1 cellular context compared by ENCODE assay signal in the genomic region with DNA sequence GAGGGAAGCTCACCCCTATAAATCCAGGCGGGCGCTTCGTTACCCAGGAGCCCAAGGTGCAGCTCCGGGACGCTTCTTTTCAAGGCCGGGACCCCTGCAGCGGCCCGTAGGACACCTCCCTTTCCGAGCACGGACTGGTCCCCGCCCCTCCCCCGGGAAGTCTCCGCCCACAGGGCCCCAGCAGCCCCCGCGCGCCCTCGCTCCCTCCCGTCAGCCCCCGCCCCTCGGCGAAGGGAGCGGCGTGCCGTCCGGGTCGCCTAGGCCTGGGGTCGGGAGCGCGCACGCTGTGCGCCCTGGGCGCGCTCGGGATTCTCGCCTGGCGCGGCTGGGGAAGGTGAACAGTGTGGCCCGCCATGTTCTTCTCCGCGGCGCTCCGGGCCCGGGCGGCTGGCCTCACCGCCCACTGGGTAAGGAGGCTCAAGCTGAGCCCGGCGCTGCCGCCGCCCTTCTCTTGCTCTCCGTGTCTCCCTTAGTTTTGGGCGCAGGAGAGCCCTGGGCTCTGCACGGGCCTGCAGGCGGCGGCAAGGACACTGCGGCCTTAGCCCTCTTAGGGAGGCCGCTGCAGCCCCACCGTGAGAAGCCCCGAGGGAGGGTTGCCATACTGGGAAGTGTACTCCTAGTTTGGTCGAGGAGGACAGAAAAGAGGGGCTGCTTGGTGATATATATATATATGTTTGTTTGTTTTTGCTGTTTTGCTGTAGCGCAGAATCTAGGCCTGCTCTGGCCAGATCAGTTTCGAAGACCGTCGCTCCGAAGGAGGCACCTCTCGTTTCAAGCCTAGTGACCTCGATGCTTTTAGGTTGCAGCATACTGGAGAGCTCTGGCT.
TF ChIP-seq lines count a peak whose summit lies in the region.

A gene (plus strand): TSS at position 309 of the 826 bp plus-strand sequence. CDS start 45 bp downstream, at position 354.

TF ChIP-seq in HEK293, 187 proteins besides CTCF, POLR2A, EP300 and RAD21 (continued from another document and continues in another):
- TF ChIP-seq, protein P1, sequence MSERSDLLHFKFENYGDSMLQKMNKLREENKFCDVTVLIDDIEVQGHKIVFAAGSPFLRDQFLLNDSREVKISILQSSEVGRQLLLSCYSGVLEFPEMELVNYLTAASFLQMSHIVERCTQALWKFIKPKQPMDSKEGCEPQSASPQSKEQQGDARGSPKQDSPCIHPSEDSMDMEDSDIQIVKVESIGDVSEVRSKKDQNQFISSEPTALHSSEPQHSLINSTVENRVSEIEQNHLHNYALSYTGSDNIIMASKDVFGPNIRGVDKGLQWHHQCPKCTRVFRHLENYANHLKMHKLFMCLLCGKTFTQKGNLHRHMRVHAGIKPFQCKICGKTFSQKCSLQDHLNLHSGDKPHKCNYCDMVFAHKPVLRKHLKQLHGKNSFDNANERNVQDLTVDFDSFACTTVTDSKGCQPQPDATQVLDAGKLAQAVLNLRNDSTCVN (tag by site-specific recombination; optimal IDR thresholded peaks at IDR 0.05) = peak; percentile 91
- TF ChIP-seq KLF16 (tag by site-specific recombination; IDR thresholded peaks at IDR 0.05) (peak; percentile 71; the same call in 1 of the 2 replicates), SP2 (tag by site-specific recombination; IDR thresholded peaks at IDR 0.05) (peak; percentile 68), ZNF24 (tag by site-specific recombination; IDR thresholded peaks at IDR 0.05) (no peak), ZNF843 (tag by site-specific recombination; IDR thresholded peaks at IDR 0.05) (peak; percentile 56; the same call in 1 of the 2 replicates), ZFP37 (tag by site-specific recombination; IDR thresholded peaks at IDR 0.05) (peak; percentile 78; the same call in 1 of the 2 replicates), ZNF654 (tag by site-specific recombination; IDR thresholded peaks at IDR 0.05; ENCODE audit: low read depth) (no peak), ZNF335 (tag by site-specific recombination; conservative IDR thresholded peaks at IDR 0.05) (peak; percentile 94), ZNF585B (tag by site-specific recombination; IDR thresholded peaks at IDR 0.05) (no peak), GLIS2 (tag by site-specific recombination; IDR thresholded peaks at IDR 0.05) (peak; percentile 86), KLF8 (tag by site-specific recombination; IDR thresholded peaks at IDR 0.05) (peak; percentile 25; the same call in 1 of the 2 replicates), ZBTB48 (tag by site-specific recombination; IDR thresholded peaks at IDR 0.05) (0 out of 2 replicates have a peak, but pooled peaks have one; percentile 36), ZBTB20 (tag by site-specific recombination; IDR thresholded peaks at IDR 0.05) (peak; percentile 85), ZNF324 (tag by site-specific recombination; IDR thresholded peaks at IDR 0.05) (peak; percentile 30; the same call in 1 of the 2 replicates), ZNF350 (tag by site-specific recombination; IDR thresholded peaks at IDR 0.05) (no peak), ZNF48 (tag by site-specific recombination; IDR thresholded peaks at IDR 0.05) (no peak), GLI4 (tag by site-specific recombination; IDR thresholded peaks at IDR 0.05) (0 out of 2 replicates have a peak, but pooled peaks have one; percentile 26), ZNF596 (tag by site-specific recombination; IDR thresholded peaks at IDR 0.05) (no peak), ZBTB1 (tag by site-specific recombination; IDR thresholded peaks at IDR 0.05) (no peak), SCRT1 (tag by site-specific recombination; IDR thresholded peaks at IDR 0.05; ENCODE audit: borderline replicate concordance) (no peak), GLIS1 (tag by site-specific recombination; IDR thresholded peaks at IDR 0.05) (peak; percentile 61), ZNF112 (tag by site-specific recombination; IDR thresholded peaks at IDR 0.05) (no peak), ZFP3 (tag by site-specific recombination; IDR thresholded peaks at IDR 0.05; ENCODE audit: low read depth) (peak; percentile 87), KLF7 (tag by site-specific recombination; IDR thresholded peaks at IDR 0.05; ENCODE audit: borderline replicate concordance) (0 out of 2 replicates have a peak, but pooled peaks have one; percentile 45), EGR2 (tag by site-specific recombination; IDR thresholded peaks at IDR 0.05; ENCODE audit: low read depth) (peak; percentile 54), REPIN1 (tag by site-specific recombination; IDR thresholded peaks at IDR 0.05; ENCODE audit: low read depth) (no peak), ZNF16 (tag by site-specific recombination; IDR thresholded peaks at IDR 0.05; ENCODE audit: low read depth) (no peak), ZNF548 (tag by site-specific recombination; IDR thresholded peaks at IDR 0.05) (no peak), ZBTB8A (tag by site-specific recombination; IDR thresholded peaks at IDR 0.05) (peak; percentile 91), YY2 (tag by site-specific recombination; IDR thresholded peaks at IDR 0.05) (peak; percentile 66), ZNF174 (tag by site-specific recombination; IDR thresholded peaks at IDR 0.05) (no peak), ZNF239 (tag by site-specific recombination; IDR thresholded peaks at IDR 0.05) (no peak), ZXDB (tag by site-specific recombination; IDR thresholded peaks at IDR 0.05) (peak; percentile 72), ZSCAN30 (tag by site-specific recombination; IDR thresholded peaks at IDR 0.05) (peak; percentile 70; the same call in 1 of the 2 replicates), ZFHX2 (tag by site-specific recombination; conservative IDR thresholded peaks at IDR 0.05) (peak; percentile 77), ZNF121 (tag by site-specific recombination; IDR thresholded peaks at IDR 0.05) (peak; percentile 29; the same call in 1 of the 2 replicates), ZNF423 (tag by site-specific recombination; IDR thresholded peaks at IDR 0.05) (0 out of 2 replicates have a peak, but pooled peaks have one; percentile 34), ZNF501 (tag by site-specific recombination; IDR thresholded peaks at IDR 0.05) (peak; percentile 92), ZNF76 (tag by site-specific recombination; IDR thresholded peaks at IDR 0.05; ENCODE audit: borderline replicate concordance, low read depth) (peak; percentile 86), ZNF785 (tag by site-specific recombination; IDR thresholded peaks at IDR 0.05) (no peak)
- TF ChIP-seq, protein P2, sequence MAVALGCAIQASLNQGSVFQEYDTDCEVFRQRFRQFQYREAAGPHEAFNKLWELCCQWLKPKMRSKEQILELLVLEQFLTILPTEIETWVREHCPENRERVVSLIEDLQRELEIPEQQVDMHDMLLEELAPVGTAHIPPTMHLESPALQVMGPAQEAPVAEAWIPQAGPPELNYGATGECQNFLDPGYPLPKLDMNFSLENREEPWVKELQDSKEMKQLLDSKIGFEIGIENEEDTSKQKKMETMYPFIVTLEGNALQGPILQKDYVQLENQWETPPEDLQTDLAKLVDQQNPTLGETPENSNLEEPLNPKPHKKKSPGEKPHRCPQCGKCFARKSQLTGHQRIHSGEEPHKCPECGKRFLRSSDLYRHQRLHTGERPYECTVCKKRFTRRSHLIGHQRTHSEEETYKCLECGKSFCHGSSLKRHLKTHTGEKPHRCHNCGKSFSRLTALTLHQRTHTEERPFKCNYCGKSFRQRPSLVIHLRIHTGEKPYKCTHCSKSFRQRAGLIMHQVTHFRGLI (tag by site-specific recombination; IDR thresholded peaks at IDR 0.05) = peak; percentile 32; the same call in 1 of the 2 replicates
- TF ChIP-seq, protein P3, sequence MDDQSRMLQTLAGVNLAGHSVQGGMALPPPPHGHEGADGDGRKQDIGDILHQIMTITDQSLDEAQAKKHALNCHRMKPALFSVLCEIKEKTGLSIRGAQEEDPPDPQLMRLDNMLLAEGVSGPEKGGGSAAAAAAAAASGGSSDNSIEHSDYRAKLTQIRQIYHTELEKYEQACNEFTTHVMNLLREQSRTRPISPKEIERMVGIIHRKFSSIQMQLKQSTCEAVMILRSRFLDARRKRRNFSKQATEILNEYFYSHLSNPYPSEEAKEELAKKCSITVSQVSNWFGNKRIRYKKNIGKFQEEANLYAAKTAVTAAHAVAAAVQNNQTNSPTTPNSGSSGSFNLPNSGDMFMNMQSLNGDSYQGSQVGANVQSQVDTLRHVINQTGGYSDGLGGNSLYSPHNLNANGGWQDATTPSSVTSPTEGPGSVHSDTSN (CRISPR knock-in tag; IDR thresholded peaks at IDR 0.05) = peak; percentile 86
- TF ChIP-seq, protein P4, sequence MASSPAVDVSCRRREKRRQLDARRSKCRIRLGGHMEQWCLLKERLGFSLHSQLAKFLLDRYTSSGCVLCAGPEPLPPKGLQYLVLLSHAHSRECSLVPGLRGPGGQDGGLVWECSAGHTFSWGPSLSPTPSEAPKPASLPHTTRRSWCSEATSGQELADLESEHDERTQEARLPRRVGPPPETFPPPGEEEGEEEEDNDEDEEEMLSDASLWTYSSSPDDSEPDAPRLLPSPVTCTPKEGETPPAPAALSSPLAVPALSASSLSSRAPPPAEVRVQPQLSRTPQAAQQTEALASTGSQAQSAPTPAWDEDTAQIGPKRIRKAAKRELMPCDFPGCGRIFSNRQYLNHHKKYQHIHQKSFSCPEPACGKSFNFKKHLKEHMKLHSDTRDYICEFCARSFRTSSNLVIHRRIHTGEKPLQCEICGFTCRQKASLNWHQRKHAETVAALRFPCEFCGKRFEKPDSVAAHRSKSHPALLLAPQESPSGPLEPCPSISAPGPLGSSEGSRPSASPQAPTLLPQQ (tag by site-specific recombination; IDR thresholded peaks at IDR 0.05) = peak; percentile 76; the same call in 1 of the 2 replicates
- TF ChIP-seq, protein P5, sequence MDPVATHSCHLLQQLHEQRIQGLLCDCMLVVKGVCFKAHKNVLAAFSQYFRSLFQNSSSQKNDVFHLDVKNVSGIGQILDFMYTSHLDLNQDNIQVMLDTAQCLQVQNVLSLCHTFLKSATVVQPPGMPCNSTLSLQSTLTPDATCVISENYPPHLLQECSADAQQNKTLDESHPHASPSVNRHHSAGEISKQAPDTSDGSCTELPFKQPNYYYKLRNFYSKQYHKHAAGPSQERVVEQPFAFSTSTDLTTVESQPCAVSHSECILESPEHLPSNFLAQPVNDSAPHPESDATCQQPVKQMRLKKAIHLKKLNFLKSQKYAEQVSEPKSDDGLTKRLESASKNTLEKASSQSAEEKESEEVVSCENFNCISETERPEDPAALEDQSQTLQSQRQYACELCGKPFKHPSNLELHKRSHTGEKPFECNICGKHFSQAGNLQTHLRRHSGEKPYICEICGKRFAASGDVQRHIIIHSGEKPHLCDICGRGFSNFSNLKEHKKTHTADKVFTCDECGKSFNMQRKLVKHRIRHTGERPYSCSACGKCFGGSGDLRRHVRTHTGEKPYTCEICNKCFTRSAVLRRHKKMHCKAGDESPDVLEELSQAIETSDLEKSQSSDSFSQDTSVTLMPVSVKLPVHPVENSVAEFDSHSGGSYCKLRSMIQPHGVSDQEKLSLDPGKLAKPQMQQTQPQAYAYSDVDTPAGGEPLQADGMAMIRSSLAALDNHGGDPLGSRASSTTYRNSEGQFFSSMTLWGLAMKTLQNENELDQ (tag by site-specific recombination; IDR thresholded peaks at IDR 0.05; ENCODE audit: low read depth) = no peak
- TF ChIP-seq, protein P6, sequence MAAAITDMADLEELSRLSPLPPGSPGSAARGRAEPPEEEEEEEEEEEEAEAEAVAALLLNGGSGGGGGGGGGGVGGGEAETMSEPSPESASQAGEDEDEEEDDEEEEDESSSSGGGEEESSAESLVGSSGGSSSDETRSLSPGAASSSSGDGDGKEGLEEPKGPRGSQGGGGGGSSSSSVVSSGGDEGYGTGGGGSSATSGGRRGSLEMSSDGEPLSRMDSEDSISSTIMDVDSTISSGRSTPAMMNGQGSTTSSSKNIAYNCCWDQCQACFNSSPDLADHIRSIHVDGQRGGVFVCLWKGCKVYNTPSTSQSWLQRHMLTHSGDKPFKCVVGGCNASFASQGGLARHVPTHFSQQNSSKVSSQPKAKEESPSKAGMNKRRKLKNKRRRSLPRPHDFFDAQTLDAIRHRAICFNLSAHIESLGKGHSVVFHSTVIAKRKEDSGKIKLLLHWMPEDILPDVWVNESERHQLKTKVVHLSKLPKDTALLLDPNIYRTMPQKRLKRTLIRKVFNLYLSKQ (tag by site-specific recombination; IDR thresholded peaks at IDR 0.05; ENCODE audit: borderline replicate concordance) = no peak
- TF ChIP-seq, protein P7, sequence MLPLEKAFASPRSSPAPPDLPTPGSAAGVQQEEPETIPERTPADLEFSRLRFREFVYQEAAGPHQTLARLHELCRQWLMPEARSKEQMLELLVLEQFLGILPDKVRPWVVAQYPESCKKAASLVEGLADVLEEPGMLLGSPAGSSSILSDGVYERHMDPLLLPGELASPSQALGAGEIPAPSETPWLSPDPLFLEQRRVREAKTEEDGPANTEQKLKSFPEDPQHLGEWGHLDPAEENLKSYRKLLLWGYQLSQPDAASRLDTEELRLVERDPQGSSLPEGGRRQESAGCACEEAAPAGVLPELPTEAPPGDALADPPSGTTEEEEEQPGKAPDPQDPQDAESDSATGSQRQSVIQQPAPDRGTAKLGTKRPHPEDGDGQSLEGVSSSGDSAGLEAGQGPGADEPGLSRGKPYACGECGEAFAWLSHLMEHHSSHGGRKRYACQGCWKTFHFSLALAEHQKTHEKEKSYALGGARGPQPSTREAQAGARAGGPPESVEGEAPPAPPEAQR (tag by site-specific recombination; IDR thresholded peaks at IDR 0.05) = 0 out of 2 replicates have a peak, but pooled peaks have one; percentile 12
- TF ChIP-seq, protein P8, sequence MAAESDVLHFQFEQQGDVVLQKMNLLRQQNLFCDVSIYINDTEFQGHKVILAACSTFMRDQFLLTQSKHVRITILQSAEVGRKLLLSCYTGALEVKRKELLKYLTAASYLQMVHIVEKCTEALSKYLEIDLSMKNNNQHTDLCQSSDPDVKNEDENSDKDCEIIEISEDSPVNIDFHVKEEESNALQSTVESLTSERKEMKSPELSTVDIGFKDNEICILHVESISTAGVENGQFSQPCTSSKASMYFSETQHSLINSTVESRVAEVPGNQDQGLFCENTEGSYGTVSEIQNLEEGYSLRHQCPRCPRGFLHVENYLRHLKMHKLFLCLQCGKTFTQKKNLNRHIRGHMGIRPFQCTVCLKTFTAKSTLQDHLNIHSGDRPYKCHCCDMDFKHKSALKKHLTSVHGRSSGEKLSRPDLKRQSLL (tag by site-specific recombination; IDR thresholded peaks at IDR 0.05) = no peak
- TF ChIP-seq, protein P9, sequence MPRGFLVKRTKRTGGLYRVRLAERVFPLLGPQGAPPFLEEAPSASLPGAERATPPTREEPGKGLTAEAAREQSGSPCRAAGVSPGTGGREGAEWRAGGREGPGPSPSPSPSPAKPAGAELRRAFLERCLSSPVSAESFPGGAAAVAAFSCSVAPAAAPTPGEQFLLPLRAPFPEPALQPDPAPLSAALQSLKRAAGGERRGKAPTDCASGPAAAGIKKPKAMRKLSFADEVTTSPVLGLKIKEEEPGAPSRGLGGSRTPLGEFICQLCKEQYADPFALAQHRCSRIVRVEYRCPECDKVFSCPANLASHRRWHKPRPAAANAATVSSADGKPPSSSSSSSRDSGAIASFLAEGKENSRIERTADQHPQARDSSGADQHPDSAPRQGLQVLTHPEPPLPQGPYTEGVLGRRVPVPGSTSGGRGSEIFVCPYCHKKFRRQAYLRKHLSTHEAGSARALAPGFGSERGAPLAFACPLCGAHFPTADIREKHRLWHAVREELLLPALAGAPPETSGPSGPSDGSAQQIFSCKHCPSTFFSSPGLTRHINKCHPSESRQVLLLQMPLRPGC (tag by site-specific recombination; IDR thresholded peaks at IDR 0.05) = no peak
- TF ChIP-seq, protein P10, sequence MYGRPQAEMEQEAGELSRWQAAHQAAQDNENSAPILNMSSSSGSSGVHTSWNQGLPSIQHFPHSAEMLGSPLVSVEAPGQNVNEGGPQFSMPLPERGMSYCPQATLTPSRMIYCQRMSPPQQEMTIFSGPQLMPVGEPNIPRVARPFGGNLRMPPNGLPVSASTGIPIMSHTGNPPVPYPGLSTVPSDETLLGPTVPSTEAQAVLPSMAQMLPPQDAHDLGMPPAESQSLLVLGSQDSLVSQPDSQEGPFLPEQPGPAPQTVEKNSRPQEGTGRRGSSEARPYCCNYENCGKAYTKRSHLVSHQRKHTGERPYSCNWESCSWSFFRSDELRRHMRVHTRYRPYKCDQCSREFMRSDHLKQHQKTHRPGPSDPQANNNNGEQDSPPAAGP (tag by site-specific recombination; IDR thresholded peaks at IDR 0.05) = peak; percentile 27; the same call in 1 of the 2 replicates
